In the genomic region with DNA sequence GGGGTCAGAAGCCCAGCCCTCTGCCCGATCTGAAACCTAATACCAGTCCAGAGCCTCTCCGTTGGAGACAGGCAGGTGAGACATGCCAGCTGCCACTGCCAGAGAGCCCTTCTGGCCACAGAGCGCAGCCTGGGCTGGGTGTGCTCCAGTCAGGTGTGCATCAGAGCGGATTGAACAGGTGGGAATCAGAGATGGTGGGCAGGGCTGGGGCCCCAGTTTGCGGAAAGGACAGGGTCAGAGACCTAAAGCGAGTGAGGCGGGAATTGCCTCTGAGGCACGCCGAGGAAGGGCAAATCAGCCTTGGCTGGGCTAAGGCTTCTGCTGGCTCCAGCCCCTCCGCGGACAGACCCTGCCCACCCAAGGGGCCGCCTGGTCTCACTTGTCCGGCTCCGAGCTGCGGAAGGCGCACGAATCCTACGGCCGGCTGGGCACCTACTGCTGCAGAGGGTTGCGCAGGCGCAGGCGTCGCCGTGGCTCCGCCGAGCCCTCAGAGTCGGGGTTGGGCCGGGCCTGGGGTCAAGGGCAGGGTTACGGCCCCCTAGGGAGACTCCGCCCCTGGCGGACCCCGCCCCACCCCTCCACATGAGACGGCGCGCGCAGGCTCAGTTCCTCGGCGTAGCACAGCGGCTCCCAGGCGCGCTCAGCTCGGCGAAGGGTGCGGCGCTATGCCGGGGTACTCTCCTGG, we compare ENCODE assay signal across 1 cellular context.
TF ChIP-seq lines count a peak whose summit lies in the region.

No MANE protein-coding gene starts in this region.

TF ChIP-seq in IMR-90, 13 proteins besides CTCF, POLR2A, EP300 and RAD21 (continued from another document):
- TF ChIP-seq, protein P1, sequence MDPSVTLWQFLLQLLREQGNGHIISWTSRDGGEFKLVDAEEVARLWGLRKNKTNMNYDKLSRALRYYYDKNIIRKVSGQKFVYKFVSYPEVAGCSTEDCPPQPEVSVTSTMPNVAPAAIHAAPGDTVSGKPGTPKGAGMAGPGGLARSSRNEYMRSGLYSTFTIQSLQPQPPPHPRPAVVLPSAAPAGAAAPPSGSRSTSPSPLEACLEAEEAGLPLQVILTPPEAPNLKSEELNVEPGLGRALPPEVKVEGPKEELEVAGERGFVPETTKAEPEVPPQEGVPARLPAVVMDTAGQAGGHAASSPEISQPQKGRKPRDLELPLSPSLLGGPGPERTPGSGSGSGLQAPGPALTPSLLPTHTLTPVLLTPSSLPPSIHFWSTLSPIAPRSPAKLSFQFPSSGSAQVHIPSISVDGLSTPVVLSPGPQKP (IDR thresholded peaks at IDR 0.05; ENCODE audit: borderline replicate concordance, low read depth, low read length): no peak
- TF ChIP-seq FOS (IDR thresholded peaks at IDR 0.05; ENCODE audit: low read depth, low read length) (no peak), BHLHE40 (IDR thresholded peaks at IDR 0.05; ENCODE audit: low read depth, low read length) (no peak), RCOR1 (IDR thresholded peaks at IDR 0.05; ENCODE audit: insufficient replicate concordance, low read length) (no peak)
